Comparison of ENCODE assay signal across 1 cellular context in the genomic region with DNA sequence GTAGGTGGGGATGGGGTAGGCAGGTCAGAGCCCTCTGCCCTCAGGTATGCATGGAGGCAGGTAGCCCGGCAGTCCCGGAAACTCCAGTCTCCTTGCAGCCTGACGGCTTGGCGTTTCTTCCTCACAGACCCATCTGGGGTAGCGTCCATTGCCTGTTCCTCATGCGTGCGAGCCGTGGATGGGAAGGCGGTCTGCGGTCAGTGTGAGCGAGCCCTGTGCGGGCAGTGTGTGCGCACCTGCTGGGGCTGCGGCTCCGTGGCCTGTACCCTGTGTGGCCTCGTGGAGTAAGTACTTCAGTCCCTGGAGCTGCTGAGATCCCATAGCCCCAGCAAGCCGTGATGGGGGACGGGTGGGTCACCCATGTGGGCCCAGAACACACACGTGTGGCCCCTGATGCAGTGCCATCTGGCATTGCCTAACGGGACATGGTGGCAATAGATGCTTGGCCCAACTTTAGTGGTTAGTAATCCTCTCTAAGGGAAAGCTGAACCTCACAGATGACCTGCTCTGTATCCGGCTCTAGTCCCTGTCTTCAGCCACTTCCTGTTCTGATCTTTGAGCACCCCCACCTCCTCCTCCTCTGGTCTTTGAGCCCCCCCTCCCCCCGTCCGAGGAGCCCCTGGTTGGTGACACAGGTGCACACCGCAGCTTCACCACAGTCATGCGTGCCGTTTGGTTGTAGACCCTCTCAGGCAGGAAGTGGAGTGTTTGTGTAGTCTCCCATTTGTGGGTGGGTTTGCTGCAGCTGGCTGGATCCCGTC.
TF ChIP-seq lines count a peak whose summit lies in the region.

No MANE protein-coding gene starts in this region.

TF ChIP-seq in GM12878, 131 proteins besides CTCF, POLR2A, EP300 and RAD21:
- no peak for TF ChIP-seq ZSCAN29 (IDR thresholded peaks at IDR 0.05)
- TF ChIP-seq SPI1 (IDR thresholded peaks at IDR 0.05; ENCODE audit: borderline replicate concordance, insufficient read depth, low read depth, low read length): peak; percentile 28; the same call in 1 of the 2 replicates
- 0 out of 2 replicates have a peak, but pooled peaks have one; percentile 67 for TF ChIP-seq TCF3 (IDR thresholded peaks at IDR 0.05; ENCODE audit: borderline replicate concordance, insufficient read depth, low read depth, low read length)
- TF ChIP-seq ZNF24 (IDR thresholded peaks at IDR 0.05): no peak
- TF ChIP-seq, protein P1, sequence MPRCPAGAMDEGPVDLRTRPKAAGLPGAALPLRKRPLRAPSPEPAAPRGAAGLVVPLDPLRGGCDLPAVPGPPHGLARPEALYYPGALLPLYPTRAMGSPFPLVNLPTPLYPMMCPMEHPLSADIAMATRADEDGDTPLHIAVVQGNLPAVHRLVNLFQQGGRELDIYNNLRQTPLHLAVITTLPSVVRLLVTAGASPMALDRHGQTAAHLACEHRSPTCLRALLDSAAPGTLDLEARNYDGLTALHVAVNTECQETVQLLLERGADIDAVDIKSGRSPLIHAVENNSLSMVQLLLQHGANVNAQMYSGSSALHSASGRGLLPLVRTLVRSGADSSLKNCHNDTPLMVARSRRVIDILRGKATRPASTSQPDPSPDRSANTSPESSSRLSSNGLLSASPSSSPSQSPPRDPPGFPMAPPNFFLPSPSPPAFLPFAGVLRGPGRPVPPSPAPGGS (IDR thresholded peaks at IDR 0.05; ENCODE audit: borderline replicate concordance, insufficient read depth, low read depth, low read length, poor library complexity, severe bottlenecking): peak; percentile 97
TF ChIP-seq in GM12878: peak in this region for 3.
